ENCODE assay signal across 8 cellular contexts in the genomic region with DNA sequence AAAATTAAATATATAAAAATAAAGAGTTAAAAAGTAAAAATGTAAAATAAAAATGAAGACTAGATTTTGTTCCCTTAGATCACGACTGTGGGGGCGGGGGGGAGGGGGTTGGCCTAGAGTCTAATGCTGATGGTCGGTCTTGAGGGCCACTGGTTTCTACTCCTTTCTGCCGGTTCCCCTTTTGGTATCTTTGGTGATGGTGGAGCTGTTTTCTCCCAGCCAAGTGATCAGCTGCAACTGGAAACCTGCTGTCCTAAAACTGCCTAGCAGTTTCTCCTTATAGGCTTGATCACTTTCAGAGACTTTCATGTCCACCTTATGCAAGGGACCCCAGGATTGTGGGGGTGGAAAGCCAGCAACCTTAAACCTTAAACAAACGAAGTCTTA. TPM values are rescaled to one million over a fixed set of nuclear protein-coding genes. Genes with fewer than 3 reads are reported as not detected.
DNase-seq lines count a peak whose midpoint lies in the region; ATAC-seq and TF ChIP-seq lines count a peak whose summit lies in the region.

No MANE protein-coding gene starts in this region.

- TF ChIP-seq CTCF in heart right ventricle (IDR thresholded peaks at IDR 0.05) (no peak), OCI-LY7 (conservative IDR thresholded peaks at IDR 0.05; ENCODE audit: low read length) (no peak), neural progenitor cell (IDR thresholded peaks at IDR 0.05) (no peak)

- H3K27me3 ChIP-seq in heart right ventricle (no peaks in the 10 kb centered on the region), neural progenitor cell (no peaks in the 10 kb centered on the region)
- H3K27me3 ChIP-seq in effector memory CD4-positive, alpha-beta T cell (replicated peaks; ENCODE audit: control insufficient read depth, insufficient read depth, low read length, poor library complexity, severe bottlenecking), result no peaks in the 10 kb centered on the region

- H3K79me2 ChIP-seq in OCI-LY7 (ENCODE audit: insufficient read depth, low read depth, low read length) (peaks cover 46% of the 10 kb centered on the region), neural progenitor cell (ENCODE audit: low read depth) (peaks cover 79% of the 10 kb centered on the region)

- H3K9me2 ChIP-seq in OCI-LY7 (ENCODE audit: insufficient read depth, low read length), result no peaks in the 10 kb centered on the region

- POLR2A ChIA-PET in OCI-LY7 (lab: Charles Lee), result interaction anchor here (0.6 to 2.8 kb wide), 6 partner anchors 18 to 441 kb away, joined by 3 to 20 read pairs (median 4); no protein-coding TSS in a partner anchor

- ATAC-seq in heart right ventricle (no peak), Right ventricle myocardium inferior (no peak), GM21825 (IDR thresholded peaks at IDR 0.05; ENCODE audit: unreplicated experiment) (no peak)

- H3K4me3 ChIP-seq in heart right ventricle (peak overlapping the region in 9 of 10 donors; percentile 50 to 100 (median 96)), OCI-LY7 (ENCODE audit: low read depth, low read length, poor library complexity, severe bottlenecking) (peak overlapping the region; percentile 97), neural progenitor cell (peak overlapping the region; percentile 71)
- H3K4me3 ChIP-seq in effector memory CD4-positive, alpha-beta T cell (ENCODE audit: insufficient read depth, low read depth, low read length, poor library complexity, severe bottlenecking), result peak overlapping the region; percentile 96

- WGBS in heart right ventricle, 2 donors, result 19 to 24% methylated on average over 5 of the region's 5 CpGs

- H3F3A ChIP-seq in neural progenitor cell (ENCODE audit: low read depth), result no peaks in the 10 kb centered on the region

- H3K36me3 ChIP-seq in heart right ventricle (peaks cover 0 to 26% (median 3%) of the 10 kb centered on the region in 9 donors), OCI-LY7 (ENCODE audit: insufficient read depth, low read length) (peaks cover 32% of the 10 kb centered on the region), neural progenitor cell (no peaks in the 10 kb centered on the region)
- H3K36me3 ChIP-seq in effector memory CD4-positive, alpha-beta T cell (ENCODE audit: control insufficient read depth, insufficient read depth, low read length), result peaks cover 14% of the 10 kb centered on the region

- CTCF ChIA-PET in OCI-LY7 (lab: Charles Lee; ENCODE audit: unreplicated experiment), result no interaction called here

- intact Hi-C loops in heart right ventricle (cut with DNase I) (loop anchor here in 7 of 10 donors (2.0 to 10.0 kb wide), 7 partner anchors 78 to 257 kb away; a partner anchor contains a TSS), Right ventricle myocardium inferior (cut with DNase I) (no loop called here), OCI-LY7 (cut with micrococcal nuclease; ENCODE audit: unreplicated experiment) (loop anchor here (10.0 kb wide), 2 partner anchors 440 to 880 kb away; no protein-coding TSS in a partner anchor)

- H3K27me3 Mint-ChIP-seq in neural progenitor cell (ENCODE audit: insufficient read depth, low read depth), result peaks cover 5% of the 10 kb centered on the region

- no peak overlapping the region for H3K27ac Mint-ChIP-seq in neural progenitor cell

- peaks cover 36% of the 10 kb centered on the region for H3K4me1 Mint-ChIP-seq in neural progenitor cell

- H3K36me3 Mint-ChIP-seq in neural progenitor cell, result peaks cover 11% of the 10 kb centered on the region

- H3K27ac ChIP-seq in heart right ventricle (peak overlapping the region in 1 of 10 donors; percentile 97), OCI-LY7 (ENCODE audit: low read depth, low read length, poor library complexity, severe bottlenecking) (no peak overlapping the region), neural progenitor cell (no peak overlapping the region)
- no peak overlapping the region for H3K27ac ChIP-seq in effector memory CD4-positive, alpha-beta T cell (ENCODE audit: insufficient read depth, low read length, poor library complexity, severe bottlenecking)

- peaks cover 6 to 39% (median 26%) of the 10 kb centered on the region in 9 donors for H3K4me1 ChIP-seq in heart right ventricle
- H3K4me1 ChIP-seq in OCI-LY7 (ENCODE audit: insufficient read depth, low read length, poor library complexity, severe bottlenecking), result peaks cover 19% of the 10 kb centered on the region
- H3K4me1 ChIP-seq in effector memory CD4-positive, alpha-beta T cell (ENCODE audit: control insufficient read depth, insufficient read depth, low read length, poor library complexity, severe bottlenecking), result peaks cover 17% of the 10 kb centered on the region
- H3K4me1 ChIP-seq in neural progenitor cell, result peaks cover 10% of the 10 kb centered on the region

- H3K4me2 ChIP-seq in OCI-LY7 (ENCODE audit: low read length) (peak overlapping the region; percentile 96), neural progenitor cell (peak overlapping the region; percentile 97)

- no peaks in the 10 kb centered on the region for H3K9me3 ChIP-seq in heart right ventricle
- H3K9me3 ChIP-seq in OCI-LY7 (ENCODE audit: low read length), result no peaks in the 10 kb centered on the region
- no peaks in the 10 kb centered on the region for H3K9me3 ChIP-seq in effector memory CD4-positive, alpha-beta T cell (ENCODE audit: control insufficient read depth, low read length)
- no peaks in the 10 kb centered on the region for H3K9me3 ChIP-seq in neural progenitor cell (ENCODE audit: low read depth)

- H2AFZ ChIP-seq in OCI-LY7 (ENCODE audit: low read length) (no peak overlapping the region), neural progenitor cell (replicated peaks) (peak overlapping the region; percentile 75)

- peaks cover 27% of the 10 kb centered on the region; the same call in 1 of the 2 replicates for H4K20me1 ChIP-seq in OCI-LY7 (ENCODE audit: insufficient read depth, low read length)
- H4K20me1 ChIP-seq in neural progenitor cell (ENCODE audit: low read depth), result peaks cover 53% of the 10 kb centered on the region

- H3K4me3 Mint-ChIP-seq in neural progenitor cell, result peak overlapping the region; percentile 92

- BruUV-seq in OCI-LY7 (replicated peaks; lab: Mats Ljungman, UMichigan), result no TSS peak

- no peaks in the 10 kb centered on the region for H3K9me3 Mint-ChIP-seq in neural progenitor cell

- no peak overlapping the region for H3K9ac ChIP-seq in neural progenitor cell

- DNase-seq in heart right ventricle (no peak), Right ventricle myocardium inferior (ENCODE audit: missing footprints) (no peak), OCI-LY7 (ENCODE audit: low spot score) (peak; percentile 49), neural progenitor cell (ENCODE audit: low spot score) (peak; percentile 21)
- DNase-seq in effector memory CD4-positive, alpha-beta T cell, result no peak
- no peak for DNase-seq in stimulated activated naive CD4-positive, alpha-beta T cell (lab: John Stamatoyannopoulos, UW)
- no peak for DNase-seq in activated CD4-positive, alpha-beta T cell treated with anti-CD3 and anti-CD28 coated beads for 4 hours

RNA-seq across cellular contexts. Expression of a gene that starts 1.1 kb away (rescaled TPM):
- total RNA-seq in heart right ventricle (1 to 10 TPM; 2.1 to 5.5 (median 3.2) TPM), Right ventricle myocardium inferior (3.2 TPM), OCI-LY7 (2022) (31.9 and 32.5 TPM in 2 replicates), neural progenitor cell (ENCODE audit: low replicate concordance) (16.2 and 33.5 TPM in 2 replicates)
- polyA plus RNA-seq in heart right ventricle, result 1 to 10 TPM; 1.0 to 2.6 TPM
- 16.7 and 31.6 TPM in 2 replicates for total RNA-seq in OCI-LY7 (2014; rRNA removed; shearing (Covaris generic))

RNA-seq across cellular contexts. Expression of a gene that starts 1.5 kb away (rescaled TPM):
- total RNA-seq in heart right ventricle (10 to 100 TPM; 30.0 to 42.6 (median 36.1) TPM), Right ventricle myocardium inferior (34.2 TPM), OCI-LY7 (2022) (122 and 139 TPM in 2 replicates), neural progenitor cell (ENCODE audit: low replicate concordance) (54.0 and 65.4 TPM in 2 replicates)
- polyA plus RNA-seq in heart right ventricle, result 10 to 100 TPM; 27.9 to 31.5 TPM
- 88.1 and 88.9 TPM in 2 replicates for total RNA-seq in OCI-LY7 (2014; rRNA removed; shearing (Covaris generic))

Comparison
In these comparisons a context has a peak if more than half of its experiments do, and no peak if none do; other contexts are left out.
1. DNase-seq: peak in OCI-LY7 (single experiment) and neural progenitor cell (single experiment); none in heart right ventricle (0 of 2), Right ventricle myocardium inferior (single experiment), effector memory CD4-positive, alpha-beta T cell (0 of 3), stimulated activated naive CD4-positive, alpha-beta T cell (0 of 6) and activated CD4-positive, alpha-beta T cell treated with anti-CD3 and anti-CD28 coated beads for 4 hours (0 of 2).
2. Peak in every context shown above with its lines, with median percentiles within 50 percentile points of each other: H3K4me3 ChIP-seq.